Comparison of ENCODE assay signal across 18 cellular contexts in genomic region chr5:14359069-14360043, GRCh38.
A peak's percentile ranks its signal among the peaks of the same experiment; 100 is the strongest.
DNase-seq lines count a peak whose midpoint lies in the region; TF ChIP-seq lines count a peak whose summit lies in the region.
"Had no signal": no experiment of that assay in that cellular context is flagged by ENCODE, and none has a peak within 500 bp of the region (broad histone marks: within the 10 kb centered on the region; RNA-seq: fewer than 3 reads in every experiment).

No MANE protein-coding gene starts in this region.

- H3K27ac Mint-ChIP-seq in nephron progenitor cell = peak overlapping the region; percentile 63

- TF ChIP-seq CTCF in AG04450 (IDR thresholded peaks at IDR 0.05; ENCODE audit: low read depth, low read length) (no peak), nephron progenitor cell (IDR thresholded peaks at IDR 0.05) (no peak), prostate gland (IDR thresholded peaks at IDR 0.05) (no peak)

- in situ Hi-C loops in HAP-1 (cut with MboI; ENCODE audit: low sequenced_read_pairs) = loop anchor here (10.0 to 25.0 kb wide), 3 partner anchors 275 to 653 kb away; no protein-coding TSS in a partner anchor

- CTCF ChIA-PET in AG04450 (lab: Charles Lee) = interaction anchor here (1.1 to 1.2 kb wide), 2 partner anchors 33 to 289 kb away, joined by 3 to 4 read pairs; no protein-coding TSS in a partner anchor

- H3K9me3 Mint-ChIP-seq in nephron progenitor cell = no peaks in the 10 kb centered on the region

- H3K4me1 Mint-ChIP-seq in nephron progenitor cell = peaks cover 26% of the 10 kb centered on the region

- H3K27me3 ChIP-seq in AG04450 (ENCODE audit: control insufficient read depth, insufficient read depth, low read length) (no peaks in the 10 kb centered on the region), prostate gland (replicated peaks; ENCODE audit: insufficient read depth) (no peaks in the 10 kb centered on the region), HAP-1 (ENCODE audit: low read depth) (no peaks in the 10 kb centered on the region)
- H3K27me3 ChIP-seq: SJCRH30 had no signal

- POLR2A ChIA-PET in AG04450 (lab: Yijun Ruan, JAX) = no interaction called here

- peaks cover 7 to 8% of the 10 kb centered on the region in 2 donors for H3K36me3 ChIP-seq in prostate gland
- H3K36me3 ChIP-seq in HAP-1 (replicated peaks) = peaks cover 5% of the 10 kb centered on the region

- no peak for TF ChIP-seq POLR2A in prostate gland (IDR thresholded peaks at IDR 0.05)

- H3K9me3 ChIP-seq in AG04450 (ENCODE audit: control insufficient read depth, insufficient read depth, low read length) = no peaks in the 10 kb centered on the region
- no peaks in the 10 kb centered on the region for H3K9me3 ChIP-seq in prostate gland
- no peaks in the 10 kb centered on the region for H3K9me3 ChIP-seq in HAP-1
- H3K9me3 ChIP-seq: SJCRH30 had no signal

- DNase-seq in AG04450 (ENCODE audit: low read depth, low spot score) (no peak), SK-N-DZ (ENCODE audit: low spot score) (peak; percentile 24), nephron progenitor cell (no peak), prostate gland (ENCODE audit: low spot score) (no peak), NCI-H187 treated with DMSO at 0.1 percent for 48 hours (lab: John Stamatoyannopoulos, UW) (no peak), HAP-1 (ENCODE audit: low spot score in 2 of 2) (no peak), DMS79 treated with DMSO at 0.1 percent for 48 hours (lab: John Stamatoyannopoulos, UW) (no peak)
- DNase-seq: DMS 273 treated with DMSO at 0.1 percent for 48 hours, NCI-H1436, NCI-H2029 treated with DMSO at 0.1 percent for 48 hours, NCI-H2171 treated with DMSO at 0.1 percent for 48 hours, NCI-H446 treated with DMSO at 0.1 percent for 48 hours, NCI-H774, PC-3, SJCRH30 had no signal

- WGBS in prostate gland = 93% methylated on average over 27 of the region's 27 CpGs

- no peak overlapping the region for H3K4me3 ChIP-seq in AG04450 (ENCODE audit: low read depth, low read length)
- no peak overlapping the region for H3K4me3 ChIP-seq in prostate gland
- no peak overlapping the region for H3K4me3 ChIP-seq in HAP-1
- H3K4me3 ChIP-seq: SJCRH30 had no signal

- H3K27me3 Mint-ChIP-seq in nephron progenitor cell (ENCODE audit: low read depth, poor library complexity) = peaks cover 5% of the 10 kb centered on the region

- peaks cover 53% of the 10 kb centered on the region for H3K36me3 Mint-ChIP-seq in nephron progenitor cell (ENCODE audit: low read depth)

- H3K4me1 ChIP-seq in prostate gland (replicated peaks) (no peaks in the 10 kb centered on the region), HAP-1 (no peaks in the 10 kb centered on the region)
- H3K4me1 ChIP-seq: SJCRH30 had no signal

- peak overlapping the region; percentile 31 for H3K27ac ChIP-seq in AG04450 (ENCODE audit: low read depth, low read length)
- peak overlapping the region; percentile 11 for H3K27ac ChIP-seq in cingulate gyrus (ENCODE audit: low read depth, low read length)
- no peak overlapping the region for H3K27ac ChIP-seq in prostate gland
- H3K27ac ChIP-seq: C4-2B, KMS-11, SJCRH30 had no signal

- H3K4me3 Mint-ChIP-seq in nephron progenitor cell = no peak overlapping the region

- intact Hi-C loops in prostate gland (cut with DNase I) = loop anchor here (10.0 kb wide), 1 partner anchor 285 kb away; no protein-coding TSS in a partner anchor

Comparison
In these comparisons a context has a peak if more than half of its experiments do, and no peak if none do; other contexts are left out.
1. H3K27ac ChIP-seq: peak in AG04450 (single experiment) and cingulate gyrus (single experiment); none in prostate gland (0 of 2).